Comparison of ENCODE assay signal across 8 cellular contexts in genomic region chr18:63342206-63342605, GRCh38. TPM values are rescaled to one million over a fixed set of nuclear protein-coding genes. Genes with fewer than 3 reads are reported as not detected.
DNase-seq lines count a peak whose midpoint lies in the region; ATAC-seq and TF ChIP-seq lines count a peak whose summit lies in the region.

No MANE protein-coding gene starts in this region.

- H3K36me3 Mint-ChIP-seq in naive thymus-derived CD8-positive, alpha-beta T cell, result peaks cover 0 to 86% (median 20%) of the 10 kb centered on the region in 3 donors

- no peaks in the 10 kb centered on the region for H3K79me2 ChIP-seq in OCI-LY3 (ENCODE audit: low read length)

- no peaks in the 10 kb centered on the region for H3K9me3 ChIP-seq in OCI-LY3 (ENCODE audit: insufficient read depth, low read length)

- peaks cover 0 to 6% (median 2%) of the 10 kb centered on the region in 4 donors for H3K4me1 Mint-ChIP-seq in naive thymus-derived CD8-positive, alpha-beta T cell

- no peak overlapping the region for H3K4me2 ChIP-seq in OCI-LY3 (ENCODE audit: low read length)

- no peak overlapping the region for H3K27ac ChIP-seq in OCI-LY3 (ENCODE audit: low read length)

- TF ChIP-seq CTCF in GM20000 (IDR thresholded peaks at IDR 0.05; ENCODE audit: extremely low read depth, missing control alignments), result peak; percentile 66
- TF ChIP-seq CTCF in OCI-LY3 (IDR thresholded peaks at IDR 0.05; ENCODE audit: low read depth, low read length), result peak; percentile 99
- peak; percentile 72 for TF ChIP-seq CTCF in choroid plexus epithelial cell (conservative IDR thresholded peaks at IDR 0.05; ENCODE audit: low read depth, low read length)

- H3K27me3 Mint-ChIP-seq in naive thymus-derived CD8-positive, alpha-beta T cell, result no peaks in the 10 kb centered on the region

- no peaks in the 10 kb centered on the region for H3K27me3 ChIP-seq in OCI-LY3 (ENCODE audit: low read depth, low read length)

- peak; percentile 67 to 76 for ATAC-seq in naive thymus-derived CD8-positive, alpha-beta T cell
- no peak for ATAC-seq in GM18519 (IDR thresholded peaks at IDR 0.05; ENCODE audit: low FRiP score, unreplicated experiment)

- peaks cover 8% of the 10 kb centered on the region for H3K4me1 ChIP-seq in OCI-LY3 (ENCODE audit: low read length)

- H2AFZ ChIP-seq in OCI-LY3 (ENCODE audit: low read depth, low read length), result no peak overlapping the region

- H3K9me3 Mint-ChIP-seq in naive thymus-derived CD8-positive, alpha-beta T cell, result no peaks in the 10 kb centered on the region

- no peak overlapping the region for H3K27ac Mint-ChIP-seq in naive thymus-derived CD8-positive, alpha-beta T cell

- H3K4me3 Mint-ChIP-seq in naive thymus-derived CD8-positive, alpha-beta T cell, result no peak overlapping the region

- no peak overlapping the region for H3K4me3 ChIP-seq in OCI-LY3 (ENCODE audit: low read length)
- H3K4me3 ChIP-seq in choroid plexus epithelial cell (ENCODE audit: low read depth, low read length), result no peak overlapping the region

- peaks cover 56% of the 10 kb centered on the region for H3K36me3 ChIP-seq in OCI-LY3 (replicated peaks; ENCODE audit: low read depth, low read length)

- DNase-seq in CD1c-positive myeloid dendritic cell (ENCODE audit: extremely low spot score), result peak; percentile 1
- DNase-seq in GM20000 (ENCODE audit: low spot score), result peak; percentile 64
- peak; percentile 67 for DNase-seq in choroid plexus epithelial cell (ENCODE audit: low read depth)
- DNase-seq in naive thymus-derived CD8-positive, alpha-beta T cell, result peak in 5 of 10 donors; percentile 27 to 33 (median 28)
- no peak for DNase-seq in SHP77 treated with DMSO at 0.1 percent for 48 hours (lab: John Stamatoyannopoulos, UW)
- no peak for DNase-seq in amniotic stem cell (lab: John Stamatoyannopoulos, UW)

- POLR2A ChIA-PET in naive thymus-derived CD8-positive, alpha-beta T cell (lab: Charles Lee), result interaction anchor here (0.7 to 1.4 kb wide), 2 partner anchors 23 to 80 kb away, joined by 4 to 5 read pairs; partner anchors contain the start of gene VPS4B

- H3K9ac ChIP-seq in OCI-LY3 (ENCODE audit: low read length), result no peak overlapping the region

- no peaks in the 10 kb centered on the region for H4K20me1 ChIP-seq in OCI-LY3 (ENCODE audit: insufficient read depth, low read length)

RNA-seq across cellular contexts. Expression of gene BCL2, which starts 22.6 kb away (rescaled TPM):
- 10 to 100 TPM; 32.9 to 33.1 TPM for total RNA-seq in naive thymus-derived CD8-positive, alpha-beta T cell
- polyA plus RNA-seq in naive thymus-derived CD8-positive, alpha-beta T cell, result 10 to 100 TPM; 24.3 to 40.2 (median 31.3) TPM

RNA-seq across cellular contexts. Expression of gene KDSR, which starts 24.8 kb away (rescaled TPM):
- 10 to 100 TPM; 49.1 to 50.6 TPM for total RNA-seq in naive thymus-derived CD8-positive, alpha-beta T cell
- 10 to 100 TPM; 55.9 to 66.9 (median 65.4) TPM for polyA plus RNA-seq in naive thymus-derived CD8-positive, alpha-beta T cell

Comparison
In these comparisons a context has a peak if more than half of its experiments do, and no peak if none do; other contexts are left out.
1. DNase-seq: peak in CD1c-positive myeloid dendritic cell (single experiment), GM20000 (single experiment) and choroid plexus epithelial cell (single experiment); none in SHP77 treated with DMSO at 0.1 percent for 48 hours (single experiment) and amniotic stem cell (single experiment).
2. Peak in every context shown above with its lines, with median percentiles within 50 percentile points of each other: CTCF ChIP-seq.